23 cellular contexts compared by ENCODE assay signal in the genomic region with DNA sequence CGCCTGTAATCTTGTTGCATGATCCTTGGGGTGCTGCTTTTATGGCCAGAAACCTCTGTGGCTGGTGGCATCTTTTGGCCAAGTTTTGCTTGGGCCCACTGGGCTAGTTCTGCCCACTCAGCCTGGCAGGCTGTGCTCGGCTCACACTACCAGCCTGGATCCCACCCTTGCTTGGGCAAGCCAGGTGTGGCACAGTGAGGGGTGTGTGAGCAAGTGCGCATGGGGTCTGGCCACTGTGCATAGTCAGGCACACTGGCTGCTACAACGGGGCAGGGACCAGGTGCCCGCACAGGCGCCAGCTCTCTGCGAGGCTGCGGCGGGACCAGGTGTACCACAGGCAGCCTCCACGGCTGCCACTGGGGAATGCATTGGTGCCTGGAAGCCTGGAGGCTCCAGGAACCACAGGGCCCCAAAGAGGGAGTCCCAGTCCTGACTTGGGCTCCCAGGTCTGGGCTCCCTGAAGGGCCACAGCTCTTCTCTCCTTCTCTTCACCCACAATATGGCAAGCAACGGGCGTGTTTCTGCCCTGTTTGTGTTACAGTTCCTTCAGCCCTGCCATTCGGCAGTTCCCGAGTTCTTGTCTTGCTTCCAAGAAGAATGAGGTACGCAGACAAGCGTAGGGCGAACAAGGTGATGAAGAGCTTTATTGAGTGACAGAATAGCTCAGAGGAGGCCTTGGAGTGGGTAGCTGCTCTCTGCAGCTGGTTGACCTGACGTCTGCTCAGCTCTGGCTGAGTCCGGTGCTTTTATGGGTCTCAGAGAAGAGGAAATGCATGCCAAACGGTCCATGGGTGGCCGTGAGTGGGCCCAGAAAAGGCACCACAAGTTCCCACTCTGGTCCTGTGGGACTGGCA. TPM values are rescaled to one million over a fixed set of nuclear protein-coding genes. Genes with fewer than 3 reads are reported as not detected.
DNase-seq lines count a peak whose midpoint lies in the region; ATAC-seq, FAIRE-seq and TF ChIP-seq lines count a peak whose summit lies in the region.
"Had no signal": no experiment of that assay in that cellular context is flagged by ENCODE, and none has a peak within 500 bp of the region (broad histone marks: within the 10 kb centered on the region; RNA-seq: fewer than 3 reads in every experiment).

No MANE protein-coding gene starts in this region.

- no peak for DNase-seq in T-helper 2 cell treated with Interferon-gamma antibody and Interleukin-4, amounts not matched to agents 5 μg/mL and 100 μg/mL, for 36 hours (ENCODE audit: low spot score)
- no peak for DNase-seq in T-helper 2 cell
- DNase-seq in NB4 (ENCODE audit: low read depth): peak; percentile 39
- no peak for DNase-seq in HepG2 (ENCODE audit: low spot score)
- DNase-seq in progenitor cell of endocrine pancreas (ENCODE audit: low spot score, unreplicated experiment): no peak
- no peak for DNase-seq in thyroid gland
- no peak for DNase-seq in central memory CD4-positive, alpha-beta T cell
- DNase-seq: activated CD4-positive, alpha-beta T cell treated with anti-CD3 and anti-CD28 coated beads, Interleukin-2, amount 50 U/mL, for 4 hours; activated naive CD4-positive, alpha-beta T cell treated with anti-CD3 and anti-CD28 coated beads, Interleukin-2, amount 50 U/mL, for 16 hours; effector memory CD8-positive, alpha-beta T cell; esophagus squamous epithelium; GDM1; HCEC 1CT; NCI-H1048; NCI-H2081; stimulated activated CD4-positive, alpha-beta T cell treated with anti-CD3 and anti-CD28 coated beads, Interleukin-2, amount 100 ng/mL, for 48 hours had no signal

- intact Hi-C loops in HepG2 (cut with micrococcal nuclease; ENCODE audit: unreplicated experiment): loop anchor here (2.0 kb wide), 2 partner anchors 29 to 37 kb away; partner anchors contain the start of gene RMI2
- intact Hi-C loops in thyroid gland (cut with DNase I): no loop called here

- peaks cover 84% of the 10 kb centered on the region for H3K4me1 ChIP-seq in HepG2 (ENCODE audit: insufficient read depth, low read length)
- peaks cover 23 to 58% of the 10 kb centered on the region in 2 donors for H3K4me1 ChIP-seq in thyroid gland

- peak overlapping the region; percentile 89 for H3K27ac ChIP-seq in HepG2 (ENCODE audit: extremely low read length, insufficient read depth, low read length)
- peak overlapping the region in 1 of 3 donors; percentile 37 for H3K27ac ChIP-seq in thyroid gland
- H3K27ac ChIP-seq: esophagus squamous epithelium, pancreas, vagina had no signal

- H3K4me2 ChIP-seq in HepG2 (ENCODE audit: low read depth, low read length): peak overlapping the region; percentile 57

- H4K20me1 ChIP-seq in HepG2 (ENCODE audit: insufficient read depth, low read length): no peaks in the 10 kb centered on the region

- H3K9ac ChIP-seq in HepG2 (ENCODE audit: insufficient read depth, low read depth, low read length): peak overlapping the region; percentile 62

- no peak for TF ChIP-seq CTCF in NB4 (IDR thresholded peaks at IDR 0.05; ENCODE audit: low read depth, low read length)
- TF ChIP-seq CTCF in HepG2 (CRISPR knock-in tag; IDR thresholded peaks at IDR 0.05): no peak
- TF ChIP-seq CTCF in progenitor cell of endocrine pancreas (IDR thresholded peaks at IDR 0.05; ENCODE audit: unreplicated experiment): no peak
- TF ChIP-seq CTCF in thyroid gland (IDR thresholded peaks at IDR 0.05): no peak

- H3K79me2 ChIP-seq in HepG2 (ENCODE audit: insufficient read depth, low read length): no peaks in the 10 kb centered on the region

- no peak for TF ChIP-seq EP300 in HepG2 (IDR thresholded peaks at IDR 0.05; ENCODE audit: low read depth in 2 of 2, low read length in 2 of 2)
- no peak for TF ChIP-seq EP300 in HepG2 (CRISPR knock-in tag; IDR thresholded peaks at IDR 0.05; ENCODE audit: borderline replicate concordance)

- H3K9me3 ChIP-seq in HepG2 (ENCODE audit: low read length) (no peaks in the 10 kb centered on the region), thyroid gland (no peaks in the 10 kb centered on the region)
- H3K9me3 ChIP-seq: BE2C, esophagus squamous epithelium, pancreas, vagina had no signal

- TF ChIP-seq POLR2A in NB4 (IDR thresholded peaks at IDR 0.05; ENCODE audit: extremely low read depth, insufficient read length): no peak
- no peak; a peak in 1 of 4 replicates for TF ChIP-seq POLR2A in HepG2 (IDR thresholded peaks at IDR 0.05; ENCODE audit: insufficient read depth in 1 of 2, low read depth in 2 of 2, low read length in 2 of 2)
- no peak for TF ChIP-seq POLR2A in thyroid gland (IDR thresholded peaks at IDR 0.05)

- CTCF ChIA-PET in HepG2 (lab: Yijun Ruan, JAX; ENCODE audit: low intra/inter-chr PET ratio, low total read pairs): no interaction called here

- H3K27ac Mint-ChIP-seq in T-helper 2 cell treated with Interferon-gamma antibody and Interleukin-4, amounts not matched to agents 5 μg/mL and 100 μg/mL, for 36 hours: peak overlapping the region; percentile 70
- H3K27ac Mint-ChIP-seq in progenitor cell of endocrine pancreas: peak overlapping the region; percentile 63
- H3K27ac Mint-ChIP-seq: effector memory CD8-positive, alpha-beta T cell had no signal

- no peaks in the 10 kb centered on the region for H3K27me3 ChIP-seq in HepG2 (ENCODE audit: control insufficient read depth in 1 of 2, insufficient read depth in 2 of 2, low read length in 2 of 2)
- no peaks in the 10 kb centered on the region for H3K27me3 ChIP-seq in thyroid gland
- H3K27me3 ChIP-seq: BE2C, esophagus squamous epithelium, pancreas, vagina had no signal

- TF ChIP-seq RAD21 in HepG2 (CRISPR knock-in tag; IDR thresholded peaks at IDR 0.05): no peak

- no TSS peak for BruUV-seq in HepG2 (replicated peaks; lab: Mats Ljungman, UMichigan)

- no peak overlapping the region for H3K4me3 Mint-ChIP-seq in T-helper 2 cell treated with Interferon-gamma antibody and Interleukin-4, amounts not matched to agents 5 μg/mL and 100 μg/mL, for 36 hours
- no peak overlapping the region for H3K4me3 Mint-ChIP-seq in progenitor cell of endocrine pancreas (ENCODE audit: low read depth)
- H3K4me3 Mint-ChIP-seq: effector memory CD8-positive, alpha-beta T cell had no signal

- no peaks in the 10 kb centered on the region for H3K9me3 Mint-ChIP-seq in T-helper 2 cell treated with Interferon-gamma antibody and Interleukin-4, amounts not matched to agents 5 μg/mL and 100 μg/mL, for 36 hours
- H3K9me3 Mint-ChIP-seq in progenitor cell of endocrine pancreas (ENCODE audit: low read depth): no peaks in the 10 kb centered on the region
- H3K9me3 Mint-ChIP-seq: effector memory CD8-positive, alpha-beta T cell had no signal

- FAIRE-seq in HepG2 (lab: Jason Lieb, UNC): no peak
- FAIRE-seq: pancreas had no signal

- ATAC-seq in HepG2 (peak; percentile 5), HG03039 (IDR thresholded peaks at IDR 0.05; ENCODE audit: unreplicated experiment) (no peak)
- ATAC-seq: effector memory CD8-positive, alpha-beta T cell; pancreas had no signal

- H2AFZ ChIP-seq in HepG2 (ENCODE audit: low read length): no peak overlapping the region

- peaks cover 36% of the 10 kb centered on the region for H3K4me1 Mint-ChIP-seq in T-helper 2 cell treated with Interferon-gamma antibody and Interleukin-4, amounts not matched to agents 5 μg/mL and 100 μg/mL, for 36 hours (ENCODE audit: low read depth)
- H3K4me1 Mint-ChIP-seq in progenitor cell of endocrine pancreas (ENCODE audit: low read depth): peaks cover 3% of the 10 kb centered on the region

- in situ Hi-C loops in HepG2 (cut with HindIII; ENCODE audit: extremely low pct_ligation_motif_present, low pct_unique_long_range_greater_than_20kb): no loop called here

- H3K4me3 ChIP-seq in NB4 (ENCODE audit: low read depth, low read length) (no peak overlapping the region), HepG2 (replicated peaks in 1 of 3; ENCODE audit: insufficient read depth in 1 of 3, low read depth in 2 of 3, low read length in 3 of 3) (peak overlapping the region in 1 of 3 experiments; percentile 20; a peak in 1 of 6 replicates), thyroid gland (replicated peaks in 1 of 3) (no peak overlapping the region)
- H3K4me3 ChIP-seq: esophagus squamous epithelium, pancreas, vagina had no signal

- WGBS in HepG2 (ENCODE audit: low lambda C conversion rate): 77% methylated on average over 19 of the region's 21 CpGs
- 83 to 90% methylated on average over 12 to 20 of the region's 21 CpGs for WGBS in thyroid gland, 2 donors

- no peaks in the 10 kb centered on the region for H3K36me3 ChIP-seq in HepG2 (replicated peaks in 1 of 2; ENCODE audit: control insufficient read depth in 1 of 2, insufficient read depth in 2 of 2, low read length in 2 of 2)
- H3K36me3 ChIP-seq in thyroid gland: no peaks in the 10 kb centered on the region
- H3K36me3 ChIP-seq: BE2C, esophagus squamous epithelium, pancreas, vagina had no signal

- POLR2A ChIA-PET in HepG2 (lab: Yijun Ruan, JAX): interaction anchor here (0.5 to 7.4 kb wide), 19 partner anchors 10 to 489 kb away, joined by 3 to 234 read pairs (median 5); partner anchors contain the start of genes PRM3, SOCS1, TNP2 and ZC3H7A

- H3K27me3 Mint-ChIP-seq in T-helper 2 cell treated with Interferon-gamma antibody and Interleukin-4, amounts not matched to agents 5 μg/mL and 100 μg/mL, for 36 hours (ENCODE audit: low read depth): no peaks in the 10 kb centered on the region
- peaks cover 5% of the 10 kb centered on the region for H3K27me3 Mint-ChIP-seq in progenitor cell of endocrine pancreas

- H3K36me3 Mint-ChIP-seq in T-helper 2 cell treated with Interferon-gamma antibody and Interleukin-4, amounts not matched to agents 5 μg/mL and 100 μg/mL, for 36 hours (ENCODE audit: low read depth): no peaks in the 10 kb centered on the region
- no peaks in the 10 kb centered on the region for H3K36me3 Mint-ChIP-seq in progenitor cell of endocrine pancreas (ENCODE audit: insufficient read depth)

RNA-seq across cellular contexts. Expression of gene PRM1, which starts 26.7 kb away (rescaled TPM):
- total RNA-seq in HepG2 (2016; rRNA removed; fragmentation: Illumina TruSeq; extraction: Trizol) (not detected in 2 replicates), progenitor cell of endocrine pancreas (not detected in 2 replicates), thyroid gland (100 to 1,000 TPM in 1 of 4 donors, 10 to 100 TPM in 1, not detected in 2; 13.7 to 335 TPM)
- total RNA-seq in HepG2 (2016; cell fraction: cytosol; rRNA removed; fragmentation: Illumina TruSeq; extraction: Trizol; ENCODE audit: low read depth): not detected in 2 replicates
- not detected in 2 replicates for total RNA-seq in HepG2 (2016; cell fraction: insoluble cytoplasmic fraction; rRNA removed; fragmentation: Illumina TruSeq; extraction: Trizol)
- total RNA-seq in HepG2 (2016; cell fraction: membrane; rRNA removed; fragmentation: Illumina TruSeq; extraction: Trizol): not detected in 2 replicates
- total RNA-seq in HepG2 (2016; cell fraction: nucleus; rRNA removed; fragmentation: Illumina TruSeq; extraction: Trizol): not detected in 2 replicates
- not detected in 2 replicates for polyA plus RNA-seq in HepG2 (2011; rRNA removed)
- polyA plus RNA-seq in HepG2 (2011; cell fraction: cytosol; rRNA removed): 0.44 TPM in 1 of 2 replicates, not detected in the other
- not detected in 2 replicates for polyA plus RNA-seq in HepG2 (2011; cell fraction: nucleus; rRNA removed)
- not detected in 2 replicates for polyA plus RNA-seq in HepG2 (2012)
- polyA plus RNA-seq in HepG2 (2016; cell fraction: cytosol; fragmentation: Illumina TruSeq; extraction: Trizol; ENCODE audit: low read depth): not detected in 2 replicates
- not detected in 2 replicates for polyA plus RNA-seq in HepG2 (2016; cell fraction: insoluble cytoplasmic fraction; fragmentation: Illumina TruSeq; extraction: Trizol; ENCODE audit: low read depth)
- not detected in 2 replicates for polyA plus RNA-seq in HepG2 (2016; cell fraction: membrane; fragmentation: Illumina TruSeq; extraction: Trizol; ENCODE audit: low read depth)
- not detected in 2 replicates for polyA plus RNA-seq in HepG2 (2016; cell fraction: nucleus; fragmentation: Illumina TruSeq; extraction: Trizol; ENCODE audit: insufficient read depth, low read depth)
- polyA minus RNA-seq in HepG2 (2011; rRNA and poly(A)+ RNA removed; ENCODE audit: low replicate concordance): not detected in 2 replicates
- not detected in 2 replicates for polyA minus RNA-seq in HepG2 (2011; cell fraction: cytosol; rRNA and poly(A)+ RNA removed)
- polyA minus RNA-seq in HepG2 (2011; cell fraction: nucleus; rRNA and poly(A)+ RNA removed): not detected in 2 replicates
- total RNA-seq: A172, chondrocyte, esophagus squamous epithelium, NCI-H460, pancreas, vagina had no signal
- polyA plus RNA-seq: pancreas had no signal

RNA-seq across cellular contexts. Expression of gene PRM2, which starts 31.6 kb away (rescaled TPM):
- not detected in 2 replicates for total RNA-seq in HepG2 (2016; rRNA removed; fragmentation: Illumina TruSeq; extraction: Trizol)
- total RNA-seq in HepG2 (2016; cell fraction: cytosol; rRNA removed; fragmentation: Illumina TruSeq; extraction: Trizol; ENCODE audit: low read depth): 0.61 TPM in 1 of 2 replicates, not detected in the other
- total RNA-seq in HepG2 (2016; cell fraction: insoluble cytoplasmic fraction; rRNA removed; fragmentation: Illumina TruSeq; extraction: Trizol): not detected in 2 replicates
- total RNA-seq in HepG2 (2016; cell fraction: membrane; rRNA removed; fragmentation: Illumina TruSeq; extraction: Trizol): 0.28 and 0.52 TPM in 2 replicates
- total RNA-seq in HepG2 (2016; cell fraction: nucleus; rRNA removed; fragmentation: Illumina TruSeq; extraction: Trizol): not detected in 2 replicates
- 0.54 TPM in 1 of 2 replicates, not detected in the other for polyA plus RNA-seq in HepG2 (2011; rRNA removed)
- 0.19 and 0.26 TPM in 2 replicates for polyA plus RNA-seq in HepG2 (2011; cell fraction: cytosol; rRNA removed)
- polyA plus RNA-seq in HepG2 (2011; cell fraction: nucleus; rRNA removed): not detected in 2 replicates
- polyA plus RNA-seq in HepG2 (2012): not detected in 2 replicates
- 1.6 and 2.0 TPM in 2 replicates for polyA plus RNA-seq in HepG2 (2016; cell fraction: cytosol; fragmentation: Illumina TruSeq; extraction: Trizol; ENCODE audit: low read depth)
- 0.56 TPM in 1 of 2 replicates, not detected in the other for polyA plus RNA-seq in HepG2 (2016; cell fraction: insoluble cytoplasmic fraction; fragmentation: Illumina TruSeq; extraction: Trizol; ENCODE audit: low read depth)
- 0.55 and 0.73 TPM in 2 replicates for polyA plus RNA-seq in HepG2 (2016; cell fraction: membrane; fragmentation: Illumina TruSeq; extraction: Trizol; ENCODE audit: low read depth)
- not detected in 2 replicates for polyA plus RNA-seq in HepG2 (2016; cell fraction: nucleus; fragmentation: Illumina TruSeq; extraction: Trizol; ENCODE audit: insufficient read depth, low read depth)
- polyA minus RNA-seq in HepG2 (2011; rRNA and poly(A)+ RNA removed; ENCODE audit: low replicate concordance): not detected in 2 replicates
- polyA minus RNA-seq in HepG2 (2011; cell fraction: cytosol; rRNA and poly(A)+ RNA removed): not detected in 2 replicates
- not detected in 2 replicates for polyA minus RNA-seq in HepG2 (2011; cell fraction: nucleus; rRNA and poly(A)+ RNA removed)
- total RNA-seq in progenitor cell of endocrine pancreas: not detected in 2 replicates
- total RNA-seq in thyroid gland: 10 to 100 TPM in 1 of 4 donors, 1 to 10 TPM in 1, not detected in 2; 8.2 to 64.4 TPM
- total RNA-seq: A172, chondrocyte, esophagus squamous epithelium, NCI-H460, pancreas, vagina had no signal
- polyA plus RNA-seq: pancreas had no signal

RNA-seq across cellular contexts. Expression of gene PRM3, which starts 34.4 kb away (rescaled TPM):
- not detected in 2 replicates for total RNA-seq in HepG2 (2016; rRNA removed; fragmentation: Illumina TruSeq; extraction: Trizol)
- total RNA-seq in HepG2 (2016; cell fraction: cytosol; rRNA removed; fragmentation: Illumina TruSeq; extraction: Trizol; ENCODE audit: low read depth): not detected in 2 replicates
- total RNA-seq in HepG2 (2016; cell fraction: insoluble cytoplasmic fraction; rRNA removed; fragmentation: Illumina TruSeq; extraction: Trizol): not detected in 2 replicates
- total RNA-seq in HepG2 (2016; cell fraction: membrane; rRNA removed; fragmentation: Illumina TruSeq; extraction: Trizol): not detected in 2 replicates
- total RNA-seq in HepG2 (2016; cell fraction: nucleus; rRNA removed; fragmentation: Illumina TruSeq; extraction: Trizol): not detected in 2 replicates
- not detected in 2 replicates for polyA plus RNA-seq in HepG2 (2011; rRNA removed)
- not detected in 2 replicates for polyA plus RNA-seq in HepG2 (2011; cell fraction: cytosol; rRNA removed)
- polyA plus RNA-seq in HepG2 (2011; cell fraction: nucleus; rRNA removed): not detected in 2 replicates
- not detected in 2 replicates for polyA plus RNA-seq in HepG2 (2012)
- polyA plus RNA-seq in HepG2 (2016; cell fraction: cytosol; fragmentation: Illumina TruSeq; extraction: Trizol; ENCODE audit: low read depth): not detected in 2 replicates
- not detected in 2 replicates for polyA plus RNA-seq in HepG2 (2016; cell fraction: insoluble cytoplasmic fraction; fragmentation: Illumina TruSeq; extraction: Trizol; ENCODE audit: low read depth)
- polyA plus RNA-seq in HepG2 (2016; cell fraction: membrane; fragmentation: Illumina TruSeq; extraction: Trizol; ENCODE audit: low read depth): not detected in 2 replicates
- not detected in 2 replicates for polyA plus RNA-seq in HepG2 (2016; cell fraction: nucleus; fragmentation: Illumina TruSeq; extraction: Trizol; ENCODE audit: insufficient read depth, low read depth)
- polyA minus RNA-seq in HepG2 (2011; rRNA and poly(A)+ RNA removed; ENCODE audit: low replicate concordance): not detected in 2 replicates
- polyA minus RNA-seq in HepG2 (2011; cell fraction: cytosol; rRNA and poly(A)+ RNA removed): not detected in 2 replicates
- 2.8 TPM in 1 of 2 replicates, not detected in the other for polyA minus RNA-seq in HepG2 (2011; cell fraction: nucleus; rRNA and poly(A)+ RNA removed)
- total RNA-seq in progenitor cell of endocrine pancreas: not detected in 2 replicates
- total RNA-seq in thyroid gland: not detected
- total RNA-seq: A172, chondrocyte, esophagus squamous epithelium, NCI-H460, pancreas, vagina had no signal
- polyA plus RNA-seq: pancreas had no signal

RNA-seq across cellular contexts. Expression of gene RMI2, which starts 37.4 kb away (rescaled TPM):
- total RNA-seq in HepG2 (2016; rRNA removed; fragmentation: Illumina TruSeq; extraction: Trizol) (55.7 and 65.3 TPM in 2 replicates), progenitor cell of endocrine pancreas (32.5 and 33.6 TPM in 2 replicates), thyroid gland (1 to 10 TPM in 3 of 4 donors, not detected in 1; 2.5 to 2.8 (median 2.6) TPM)
- 8.6 and 11.0 TPM in 2 replicates for total RNA-seq in HepG2 (2016; cell fraction: cytosol; rRNA removed; fragmentation: Illumina TruSeq; extraction: Trizol; ENCODE audit: low read depth)
- total RNA-seq in HepG2 (2016; cell fraction: insoluble cytoplasmic fraction; rRNA removed; fragmentation: Illumina TruSeq; extraction: Trizol): 51.5 and 55.7 TPM in 2 replicates
- 28.4 and 29.3 TPM in 2 replicates for total RNA-seq in HepG2 (2016; cell fraction: membrane; rRNA removed; fragmentation: Illumina TruSeq; extraction: Trizol)
- 23.6 and 25.7 TPM in 2 replicates for total RNA-seq in HepG2 (2016; cell fraction: nucleus; rRNA removed; fragmentation: Illumina TruSeq; extraction: Trizol)
- 15.3 and 24.5 TPM in 2 replicates for polyA plus RNA-seq in HepG2 (2011; rRNA removed)
- 18.8 and 22.1 TPM in 2 replicates for polyA plus RNA-seq in HepG2 (2011; cell fraction: cytosol; rRNA removed)
- 10.4 and 11.9 TPM in 2 replicates for polyA plus RNA-seq in HepG2 (2011; cell fraction: nucleus; rRNA removed)
- polyA plus RNA-seq in HepG2 (2012): 19.5 and 50.3 TPM in 2 replicates
- 10.8 and 11.1 TPM in 2 replicates for polyA plus RNA-seq in HepG2 (2016; cell fraction: cytosol; fragmentation: Illumina TruSeq; extraction: Trizol; ENCODE audit: low read depth)
- 90.6 and 102 TPM in 2 replicates for polyA plus RNA-seq in HepG2 (2016; cell fraction: insoluble cytoplasmic fraction; fragmentation: Illumina TruSeq; extraction: Trizol; ENCODE audit: low read depth)
- polyA plus RNA-seq in HepG2 (2016; cell fraction: membrane; fragmentation: Illumina TruSeq; extraction: Trizol; ENCODE audit: low read depth): 27.3 and 29.2 TPM in 2 replicates
- 54.0 and 54.7 TPM in 2 replicates for polyA plus RNA-seq in HepG2 (2016; cell fraction: nucleus; fragmentation: Illumina TruSeq; extraction: Trizol; ENCODE audit: insufficient read depth, low read depth)
- polyA minus RNA-seq in HepG2 (2011; rRNA and poly(A)+ RNA removed; ENCODE audit: low replicate concordance): 9.1 and 22.0 TPM in 2 replicates
- 12.6 and 15.4 TPM in 2 replicates for polyA minus RNA-seq in HepG2 (2011; cell fraction: cytosol; rRNA and poly(A)+ RNA removed)
- 8.4 and 8.7 TPM in 2 replicates for polyA minus RNA-seq in HepG2 (2011; cell fraction: nucleus; rRNA and poly(A)+ RNA removed)

RNA-seq across cellular contexts. Expression of gene TNP2, which starts 38.7 kb away (rescaled TPM):
- total RNA-seq in HepG2 (2016; rRNA removed; fragmentation: Illumina TruSeq; extraction: Trizol) (not detected in 2 replicates), progenitor cell of endocrine pancreas (not detected in 2 replicates), thyroid gland (not detected)
- total RNA-seq in HepG2 (2016; cell fraction: cytosol; rRNA removed; fragmentation: Illumina TruSeq; extraction: Trizol; ENCODE audit: low read depth): not detected in 2 replicates
- total RNA-seq in HepG2 (2016; cell fraction: insoluble cytoplasmic fraction; rRNA removed; fragmentation: Illumina TruSeq; extraction: Trizol): not detected in 2 replicates
- total RNA-seq in HepG2 (2016; cell fraction: membrane; rRNA removed; fragmentation: Illumina TruSeq; extraction: Trizol): not detected in 2 replicates
- not detected in 2 replicates for total RNA-seq in HepG2 (2016; cell fraction: nucleus; rRNA removed; fragmentation: Illumina TruSeq; extraction: Trizol)
- not detected in 2 replicates for polyA plus RNA-seq in HepG2 (2011; rRNA removed)
- polyA plus RNA-seq in HepG2 (2011; cell fraction: cytosol; rRNA removed): not detected in 2 replicates
- not detected in 2 replicates for polyA plus RNA-seq in HepG2 (2011; cell fraction: nucleus; rRNA removed)
- not detected in 2 replicates for polyA plus RNA-seq in HepG2 (2012)
- not detected in 2 replicates for polyA plus RNA-seq in HepG2 (2016; cell fraction: cytosol; fragmentation: Illumina TruSeq; extraction: Trizol; ENCODE audit: low read depth)
- polyA plus RNA-seq in HepG2 (2016; cell fraction: insoluble cytoplasmic fraction; fragmentation: Illumina TruSeq; extraction: Trizol; ENCODE audit: low read depth): not detected in 2 replicates
- not detected in 2 replicates for polyA plus RNA-seq in HepG2 (2016; cell fraction: membrane; fragmentation: Illumina TruSeq; extraction: Trizol; ENCODE audit: low read depth)
- not detected in 2 replicates for polyA plus RNA-seq in HepG2 (2016; cell fraction: nucleus; fragmentation: Illumina TruSeq; extraction: Trizol; ENCODE audit: insufficient read depth, low read depth)
- polyA minus RNA-seq in HepG2 (2011; rRNA and poly(A)+ RNA removed; ENCODE audit: low replicate concordance): not detected in 2 replicates
- not detected in 2 replicates for polyA minus RNA-seq in HepG2 (2011; cell fraction: cytosol; rRNA and poly(A)+ RNA removed)
- not detected in 2 replicates for polyA minus RNA-seq in HepG2 (2011; cell fraction: nucleus; rRNA and poly(A)+ RNA removed)
- total RNA-seq: A172, chondrocyte, esophagus squamous epithelium, NCI-H460, pancreas, vagina had no signal
- polyA plus RNA-seq: pancreas had no signal
